14 cellular contexts compared by ENCODE assay signal in genomic region chr5:157066080-157066479, GRCh38. TPM values are rescaled to one million over a fixed set of nuclear protein-coding genes. Genes with fewer than 3 reads are reported as not detected.
DNase-seq lines count a peak whose midpoint lies in the region; ATAC-seq and TF ChIP-seq lines count a peak whose summit lies in the region.
"Had no signal": no experiment of that assay in that cellular context is flagged by ENCODE, and none has a peak within 500 bp of the region (broad histone marks: within the 10 kb centered on the region; RNA-seq: fewer than 3 reads in every experiment).

No MANE protein-coding gene starts in this region.

- peak overlapping the region; percentile 16 for H3K27ac Mint-ChIP-seq in activated CD4-positive, alpha-beta memory T cell treated with anti-CD3 and anti-CD28 coated beads, Interleukin-2, amount 10 ng/mL, durations not matched to agents 7 days and 5 days
- no peak overlapping the region for H3K27ac Mint-ChIP-seq in activated CD4-positive, alpha-beta memory T cell treated with anti-CD3 and anti-CD28 coated beads for 36 hours
- H3K27ac Mint-ChIP-seq in mesothelial cell of epicardium: peak overlapping the region; percentile 2
- H3K27ac Mint-ChIP-seq: CD8-positive, alpha-beta T cell had no signal

- H3K9me3 Mint-ChIP-seq in activated CD4-positive, alpha-beta memory T cell treated with anti-CD3 and anti-CD28 coated beads, Interleukin-2, amount 10 ng/mL, durations not matched to agents 7 days and 5 days: no peaks in the 10 kb centered on the region
- no peaks in the 10 kb centered on the region for H3K9me3 Mint-ChIP-seq in activated CD4-positive, alpha-beta memory T cell treated with anti-CD3 and anti-CD28 coated beads for 36 hours
- H3K9me3 Mint-ChIP-seq in mesothelial cell of epicardium: no peaks in the 10 kb centered on the region
- H3K9me3 Mint-ChIP-seq: CD8-positive, alpha-beta T cell had no signal

- POLR2A ChIA-PET in activated CD4-positive, alpha-beta memory T cell treated with anti-CD3 and anti-CD28 coated beads, Interleukin-2, amount 10 ng/mL, durations not matched to agents 7 days and 5 days (lab: Charles Lee): no interaction called here
- POLR2A ChIA-PET in activated CD4-positive, alpha-beta memory T cell treated with anti-CD3 and anti-CD28 coated beads for 36 hours (lab: Charles Lee): no interaction called here

- intact Hi-C loops in activated CD4-positive, alpha-beta memory T cell treated with anti-CD3 and anti-CD28 coated beads for 36 hours (cut with micrococcal nuclease): no loop called here

- no peak overlapping the region for H3K4me3 Mint-ChIP-seq in activated CD4-positive, alpha-beta memory T cell treated with anti-CD3 and anti-CD28 coated beads, Interleukin-2, amount 10 ng/mL, durations not matched to agents 7 days and 5 days
- H3K4me3 Mint-ChIP-seq in activated CD4-positive, alpha-beta memory T cell treated with anti-CD3 and anti-CD28 coated beads for 36 hours: no peak overlapping the region
- no peak overlapping the region for H3K4me3 Mint-ChIP-seq in mesothelial cell of epicardium
- H3K4me3 Mint-ChIP-seq: CD8-positive, alpha-beta T cell had no signal

- no peak for TF ChIP-seq CTCF in VCaP (conservative IDR thresholded peaks at IDR 0.05)
- TF ChIP-seq CTCF in mesothelial cell of epicardium (IDR thresholded peaks at IDR 0.05; ENCODE audit: unreplicated experiment): no peak

- ATAC-seq in HG02970 (IDR thresholded peaks at IDR 0.05; ENCODE audit: low FRiP score, unreplicated experiment) (no peak), GM21360 (IDR thresholded peaks at IDR 0.05; ENCODE audit: unreplicated experiment) (no peak)
- ATAC-seq: CD8-positive, alpha-beta T cell; K562 had no signal

- H3K27me3 Mint-ChIP-seq in activated CD4-positive, alpha-beta memory T cell treated with anti-CD3 and anti-CD28 coated beads, Interleukin-2, amount 10 ng/mL, durations not matched to agents 7 days and 5 days: no peaks in the 10 kb centered on the region
- H3K27me3 Mint-ChIP-seq in activated CD4-positive, alpha-beta memory T cell treated with anti-CD3 and anti-CD28 coated beads for 36 hours: no peaks in the 10 kb centered on the region
- no peaks in the 10 kb centered on the region for H3K27me3 Mint-ChIP-seq in mesothelial cell of epicardium (ENCODE audit: low read depth)

- CTCF ChIA-PET in activated CD4-positive, alpha-beta memory T cell treated with anti-CD3 and anti-CD28 coated beads, Interleukin-2, amount 10 ng/mL, durations not matched to agents 7 days and 5 days (lab: Charles Lee): no interaction called here
- CTCF ChIA-PET in activated CD4-positive, alpha-beta memory T cell treated with anti-CD3 and anti-CD28 coated beads for 36 hours (lab: Charles Lee): no interaction called here

- H3K4me1 Mint-ChIP-seq in activated CD4-positive, alpha-beta memory T cell treated with anti-CD3 and anti-CD28 coated beads, Interleukin-2, amount 10 ng/mL, durations not matched to agents 7 days and 5 days: no peaks in the 10 kb centered on the region
- no peaks in the 10 kb centered on the region for H3K4me1 Mint-ChIP-seq in activated CD4-positive, alpha-beta memory T cell treated with anti-CD3 and anti-CD28 coated beads for 36 hours (ENCODE audit: low read depth)
- no peaks in the 10 kb centered on the region for H3K4me1 Mint-ChIP-seq in mesothelial cell of epicardium

- peaks cover 2% of the 10 kb centered on the region for H3K36me3 Mint-ChIP-seq in activated CD4-positive, alpha-beta memory T cell treated with anti-CD3 and anti-CD28 coated beads, Interleukin-2, amount 10 ng/mL, durations not matched to agents 7 days and 5 days (ENCODE audit: low read depth)
- H3K36me3 Mint-ChIP-seq in activated CD4-positive, alpha-beta memory T cell treated with anti-CD3 and anti-CD28 coated beads for 36 hours: no peaks in the 10 kb centered on the region
- H3K36me3 Mint-ChIP-seq in mesothelial cell of epicardium: no peaks in the 10 kb centered on the region
- H3K36me3 Mint-ChIP-seq: CD8-positive, alpha-beta T cell had no signal

- H3K27ac ChIP-seq in VCaP: peak overlapping the region; percentile 28; the same call in 1 of the 2 replicates
- H3K27ac ChIP-seq: C4-2B had no signal

- DNase-seq in activated CD4-positive, alpha-beta memory T cell treated with anti-CD3 and anti-CD28 coated beads, Interleukin-2, amount 10 ng/mL, durations not matched to agents 7 days and 5 days: no peak
- DNase-seq in activated CD4-positive, alpha-beta memory T cell treated with anti-CD3 and anti-CD28 coated beads for 36 hours: no peak
- DNase-seq in mesothelial cell of epicardium (ENCODE audit: low spot score in 2 of 2, unreplicated experiment in 2 of 2): no peak
- no peak for DNase-seq in cerebellar nuclear complex (lab: John Stamatoyannopoulos, UW)
- DNase-seq: BE2C; CD8-positive, alpha-beta T cell; DMS53; GF-D8 had no signal

RNA-seq across cellular contexts. Expression of gene HAVCR1, which starts 7.2 kb away (rescaled TPM):
- 1 to 10 TPM; 3.6 to 3.7 TPM for total RNA-seq in activated CD4-positive, alpha-beta memory T cell treated with anti-CD3 and anti-CD28 coated beads, Interleukin-2, amount 10 ng/mL, durations not matched to agents 7 days and 5 days
- total RNA-seq in activated CD4-positive, alpha-beta memory T cell treated with anti-CD3 and anti-CD28 coated beads for 36 hours: under 1 TPM; 0.27 to 0.40 TPM
- total RNA-seq in mesothelial cell of epicardium: 0.20 to 0.66 TPM (median 0.25 TPM) in 3 replicates
- total RNA-seq: A172, K562 had no signal

RNA-seq across cellular contexts. Expression of gene HAVCR2, which starts 42.8 kb away (rescaled TPM):
- total RNA-seq in activated CD4-positive, alpha-beta memory T cell treated with anti-CD3 and anti-CD28 coated beads, Interleukin-2, amount 10 ng/mL, durations not matched to agents 7 days and 5 days: 10 to 100 TPM; 62.4 to 66.9 TPM
- total RNA-seq in activated CD4-positive, alpha-beta memory T cell treated with anti-CD3 and anti-CD28 coated beads for 36 hours: 10 to 100 TPM; 23.2 to 24.3 TPM
- 0.84 to 1.2 TPM (median 0.86 TPM) in 3 replicates for total RNA-seq in mesothelial cell of epicardium
- total RNA-seq: A172 had no signal

Comparison
In these comparisons a context has a peak if more than half of its experiments do, and no peak if none do; other contexts are left out.
1. RNA of gene HAVCR2, which starts 42.8 kb away (total RNA-seq): 62.4 to 66.9 TPM in activated CD4-positive, alpha-beta memory T cell treated with anti-CD3 and anti-CD28 coated beads, Interleukin-2, amount 10 ng/mL, durations not matched to agents 7 days and 5 days and 23.2 to 24.3 TPM in activated CD4-positive, alpha-beta memory T cell treated with anti-CD3 and anti-CD28 coated beads for 36 hours; 0.84 to 1.2 TPM in mesothelial cell of epicardium; every median in the first group is over 10 times any median in the second.